Comparison of ENCODE assay signal across 8 cellular contexts in the genomic region with DNA sequence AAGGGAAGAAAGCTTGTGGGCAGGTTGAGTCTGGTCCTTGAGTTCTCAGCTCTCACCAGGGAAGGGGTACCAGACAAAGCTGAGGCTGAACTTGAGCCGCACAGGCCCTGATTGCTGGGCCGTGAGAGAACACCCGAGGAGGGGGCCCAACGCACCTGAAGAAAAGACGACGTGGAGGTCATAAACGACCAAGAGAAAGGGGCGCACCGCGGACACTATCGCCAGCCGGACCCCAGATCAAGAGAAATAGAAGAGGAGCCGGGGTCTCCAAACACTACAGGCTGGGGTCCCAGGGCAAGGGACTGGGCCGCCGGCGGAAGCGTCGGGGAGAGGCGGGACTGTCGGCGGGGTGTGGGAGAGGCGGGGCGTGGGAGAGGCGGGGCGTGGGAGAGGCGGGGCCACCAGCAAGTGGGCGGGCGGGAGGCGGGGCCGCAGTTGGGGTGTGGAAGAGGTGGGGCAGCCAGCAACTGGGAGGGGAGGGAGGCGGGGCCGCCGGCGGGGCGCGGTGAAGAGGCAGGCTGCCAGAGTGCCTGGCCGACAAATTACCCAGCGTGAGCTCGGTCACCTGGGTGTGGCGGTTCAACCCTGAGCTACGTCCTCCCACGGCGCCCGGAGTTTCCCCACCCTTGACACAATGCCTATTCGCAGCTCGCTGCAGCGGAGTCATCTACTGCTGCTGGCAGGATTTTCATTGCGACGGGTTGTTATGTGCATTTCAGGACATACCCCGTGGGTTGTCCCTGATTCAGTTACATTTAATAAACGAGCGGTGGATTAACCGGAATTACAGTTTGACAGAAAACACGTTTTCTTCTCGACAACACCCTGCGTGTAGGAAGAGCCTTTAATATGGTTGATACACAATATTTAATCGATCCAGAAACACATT. TPM values are rescaled to one million over a fixed set of nuclear protein-coding genes. Genes with fewer than 3 reads are reported as not detected.
DNase-seq lines count a peak whose midpoint lies in the region; ATAC-seq and TF ChIP-seq lines count a peak whose summit lies in the region.

No MANE protein-coding gene starts in this region.

- peak; percentile 90 for ATAC-seq in GM18498 (IDR thresholded peaks at IDR 0.05; ENCODE audit: unreplicated experiment)
- ATAC-seq in HG02884 (IDR thresholded peaks at IDR 0.05; ENCODE audit: unreplicated experiment) = peak; percentile 78
- peak; percentile 98 for ATAC-seq in upper lobe of right lung

- peaks cover 4% of the 10 kb centered on the region for H3K4me1 Mint-ChIP-seq in progenitor cell of endocrine pancreas (ENCODE audit: low read depth)

- TF ChIP-seq CTCF in left ventricle myocardium inferior (IDR thresholded peaks at IDR 0.05; ENCODE audit: borderline replicate concordance) (no peak), progenitor cell of endocrine pancreas (IDR thresholded peaks at IDR 0.05; ENCODE audit: unreplicated experiment) (no peak), upper lobe of right lung (IDR thresholded peaks at IDR 0.05) (no peak)

- H3K27ac ChIP-seq in left ventricle myocardium inferior (replicated peaks) (peak overlapping the region; percentile 94), upper lobe of right lung (peak overlapping the region; percentile 94)

- H3K4me3 ChIP-seq in left ventricle myocardium inferior = peak overlapping the region; percentile 74
- H3K4me3 ChIP-seq in upper lobe of right lung = peak overlapping the region; percentile 74

- H3K27me3 ChIP-seq in left ventricle myocardium inferior (ENCODE audit: low read depth) (no peaks in the 10 kb centered on the region), upper lobe of right lung (no peaks in the 10 kb centered on the region)

- H3K4me3 Mint-ChIP-seq in progenitor cell of endocrine pancreas (ENCODE audit: low read depth) = peak overlapping the region; percentile 87

- H3K27me3 Mint-ChIP-seq in progenitor cell of endocrine pancreas = no peaks in the 10 kb centered on the region

- H3K4me1 ChIP-seq in left ventricle myocardium inferior (peaks cover 37% of the 10 kb centered on the region), upper lobe of right lung (peaks cover 22% of the 10 kb centered on the region)

- intact Hi-C loops in left ventricle myocardium inferior (cut with micrococcal nuclease) = loop anchor here (10.0 kb wide), 1 partner anchor 237 kb away; no protein-coding TSS in a partner anchor
- intact Hi-C loops in upper lobe of right lung (cut with DNase I) = loop anchor here (10.0 kb wide), 1 partner anchor 237 kb away; no protein-coding TSS in a partner anchor

- no peaks in the 10 kb centered on the region for H3K36me3 Mint-ChIP-seq in progenitor cell of endocrine pancreas (ENCODE audit: insufficient read depth)

- no peaks in the 10 kb centered on the region for H3K36me3 ChIP-seq in left ventricle myocardium inferior
- no peaks in the 10 kb centered on the region for H3K36me3 ChIP-seq in upper lobe of right lung

- no peaks in the 10 kb centered on the region for H3K9me3 Mint-ChIP-seq in progenitor cell of endocrine pancreas (ENCODE audit: low read depth)

- peak; percentile 97 for DNase-seq in NCI-H146 (lab: John Stamatoyannopoulos, UW)
- DNase-seq in T follicular helper cell (ENCODE audit: low read depth) = peak; percentile 97
- peak; percentile 89 for DNase-seq in amniotic epithelial cell (ENCODE audit: low read depth)
- peak; percentile 98 for DNase-seq in left ventricle myocardium inferior
- DNase-seq in progenitor cell of endocrine pancreas (ENCODE audit: low spot score, unreplicated experiment) = peak; percentile 91
- peak; percentile 99 for DNase-seq in upper lobe of right lung

- peak overlapping the region; percentile 97 for H3K27ac Mint-ChIP-seq in progenitor cell of endocrine pancreas

- no peaks in the 10 kb centered on the region for H3K9me3 ChIP-seq in left ventricle myocardium inferior (replicated peaks)
- no peaks in the 10 kb centered on the region for H3K9me3 ChIP-seq in upper lobe of right lung

RNA-seq across cellular contexts. Expression of gene NEMF, which starts 15.5 kb away (rescaled TPM):
- total RNA-seq in left ventricle myocardium inferior (52.7 TPM), progenitor cell of endocrine pancreas (86.1 and 86.8 TPM in 2 replicates), upper lobe of right lung (57.4 TPM)

RNA-seq across cellular contexts. Expression of gene ARF6, which starts 24.8 kb away (rescaled TPM):
- total RNA-seq in left ventricle myocardium inferior (24.4 TPM), progenitor cell of endocrine pancreas (49.8 and 49.9 TPM in 2 replicates), upper lobe of right lung (61.5 TPM)

Comparison
In these comparisons a context has a peak if more than half of its experiments do, and no peak if none do; other contexts are left out.
1. Peak in every context shown above with its lines: DNase-seq, ATAC-seq, H3K4me3 ChIP-seq and H3K27ac ChIP-seq.